ENCODE assay signal across 8 cellular contexts in the genomic region with DNA sequence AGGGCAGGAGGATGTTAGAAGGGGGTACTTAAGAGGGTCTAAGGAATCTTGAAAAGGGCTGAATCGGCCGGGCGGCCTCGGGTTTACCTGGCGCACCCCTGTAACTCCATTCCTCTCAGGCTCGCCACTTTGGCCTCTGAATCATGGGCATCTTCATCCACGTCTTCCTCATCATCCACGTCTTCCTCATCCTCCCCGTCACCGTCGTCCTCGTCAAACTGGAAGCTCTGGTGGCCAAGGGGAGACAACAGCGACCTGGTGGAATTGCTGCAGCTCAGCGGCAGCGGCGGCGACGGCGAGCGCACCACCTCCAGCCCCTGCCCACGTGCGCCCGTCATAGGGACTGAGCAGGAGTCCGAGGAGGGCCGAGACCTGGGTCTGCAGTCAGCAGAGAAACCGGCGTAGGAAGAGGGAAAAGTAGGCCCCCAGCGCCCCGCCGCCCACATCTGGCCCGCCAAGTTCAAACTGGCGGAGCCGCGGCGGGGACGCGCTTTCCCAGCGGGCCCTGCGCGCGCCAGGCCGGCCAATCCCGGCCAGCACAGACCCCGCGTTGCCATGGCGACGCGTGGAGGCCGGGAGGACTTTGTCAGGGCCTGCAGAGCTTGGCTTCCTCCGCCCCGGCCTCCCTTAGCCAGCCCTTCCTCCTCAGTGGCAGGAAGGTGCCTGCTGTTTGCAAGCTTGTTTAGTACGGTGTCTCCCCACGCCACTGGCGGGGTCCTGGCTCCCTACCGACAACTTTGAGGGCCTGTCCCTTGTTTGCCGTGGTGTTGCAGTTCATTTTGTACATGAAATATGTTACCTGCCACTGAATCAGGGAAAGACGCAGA. TPM values are rescaled to one million over a fixed set of nuclear protein-coding genes. Genes with fewer than 3 reads are reported as not detected.
DNase-seq lines count a peak whose midpoint lies in the region; ATAC-seq and TF ChIP-seq lines count a peak whose summit lies in the region.

TSS of gene CCDC34 (minus strand) at position 467 of the 827 bp plus-strand sequence. CDS start at position 446, 21 bp downstream.

- intact Hi-C loops in heart left ventricle (cut with DNase I) = loop anchor here in 5 of 10 donors (5.0 to 10.0 kb wide), 4 partner anchors 104 to 178 kb away; partner anchors contain the start of gene LGR4 (in 3 of the 5)

- H3K4me1 Mint-ChIP-seq in type B pancreatic cell (ENCODE audit: unreplicated experiment) = peaks cover 45% of the 10 kb centered on the region

- H3K27ac ChIP-seq in heart left ventricle = peak within 1 kb of the TSS in 8 of 12 donors; percentile 3 to 56 (median 40)

- H3K4me3 Mint-ChIP-seq in type B pancreatic cell = peak within 1 kb of the TSS; percentile 99

- H3K27me3 Mint-ChIP-seq in type B pancreatic cell = no peaks in the 10 kb centered on the region

- H3K36me3 ChIP-seq in adipocyte (ENCODE audit: control insufficient read depth, insufficient read depth, low read length, severe bottlenecking) = peaks cover 5% of the 10 kb centered on the region
- H3K36me3 ChIP-seq in heart left ventricle = peaks cover 0 to 10% (median 5%) of the 10 kb centered on the region in 9 donors

- peak within 1 kb of the TSS; percentile 82 for H3K9ac ChIP-seq in adipocyte (ENCODE audit: low read length)

- peak within 1 kb of the TSS; percentile 90 for H3K27ac Mint-ChIP-seq in type B pancreatic cell

- ATAC-seq in HG02852 (IDR thresholded peaks at IDR 0.05; ENCODE audit: unreplicated experiment) (peak; percentile 99), heart left ventricle (peak; percentile 99 to 100 (median 100))

- H3K9me3 ChIP-seq in adipocyte (ENCODE audit: control insufficient read depth, low read length) (no peaks in the 10 kb centered on the region), heart left ventricle (no peaks in the 10 kb centered on the region)

- peaks cover 13% of the 10 kb centered on the region for H3K36me3 Mint-ChIP-seq in type B pancreatic cell

- H3K4me1 ChIP-seq in adipocyte (ENCODE audit: control insufficient read depth, insufficient read depth, low read length) = peaks cover 15% of the 10 kb centered on the region
- peaks cover 0 to 18% (median 10%) of the 10 kb centered on the region in 12 donors for H3K4me1 ChIP-seq in heart left ventricle

- TF ChIP-seq CTCF in GM13977 (IDR thresholded peaks at IDR 0.05; ENCODE audit: extremely low read depth, insufficient read depth, missing control alignments) = no peak
- no peak for TF ChIP-seq CTCF in heart left ventricle (IDR thresholded peaks at IDR 0.05)
- no peak for TF ChIP-seq CTCF in type B pancreatic cell (conservative IDR thresholded peaks at IDR 0.05)

- no peaks in the 10 kb centered on the region for H3K27me3 ChIP-seq in adipocyte (replicated peaks; ENCODE audit: control insufficient read depth, insufficient read depth, low read length)
- H3K27me3 ChIP-seq in heart left ventricle = no peaks in the 10 kb centered on the region

- 0 to 1% (median 1%) methylated on average over 31 to 57 of the region's 57 CpGs for WGBS in heart left ventricle, 4 donors

- H3K4me3 ChIP-seq in adipocyte (ENCODE audit: low read length) (peak within 1 kb of the TSS; percentile 93), heart left ventricle (peak within 1 kb of the TSS; percentile 37 to 89 (median 76))

- in situ Hi-C loops in GM13977 (cut with MboI; ENCODE audit: low pct_unique_long_range_greater_than_20kb, low sequenced_read_pairs, unreplicated experiment) = no loop called here

- TF ChIP-seq POLR2A in heart left ventricle (IDR thresholded peaks at IDR 0.05) = no peak

- H3K9me3 Mint-ChIP-seq in type B pancreatic cell = peaks cover 5% of the 10 kb centered on the region

- peak; percentile 93 for DNase-seq in GM13977 (ENCODE audit: low spot score)
- peak; percentile 88 for DNase-seq in NCI-H1436 (lab: John Stamatoyannopoulos, UW)
- peak; percentile 78 for DNase-seq in T follicular helper cell (ENCODE audit: low read depth)
- peak; percentile 98 for DNase-seq in adipocyte (ENCODE audit: low read depth)
- peak; percentile 90 to 96 (median 94) for DNase-seq in heart left ventricle
- DNase-seq in pons (ENCODE audit: low spot score) = peak; percentile 83
- DNase-seq in type B pancreatic cell (ENCODE audit: extremely low spot score, unreplicated experiment) = peak; percentile 93

RNA-seq across cellular contexts. Expression of gene CCDC34, which starts in this region (rescaled TPM):
- total RNA-seq in heart left ventricle (1 to 10 TPM; 1.1 to 8.3 (median 3.2) TPM), type B pancreatic cell (ENCODE audit: low replicate concordance) (18.2 and 30.4 TPM in 2 replicates)
- 1 to 10 TPM; 1.3 to 3.0 TPM for polyA plus RNA-seq in heart left ventricle

Comparison
In these comparisons a context has a peak if more than half of its experiments do, and no peak if none do; other contexts are left out.
1. Peak in every context shown above with its lines: DNase-seq, ATAC-seq, H3K4me3 ChIP-seq and H3K27ac ChIP-seq.